8 cellular contexts compared by ENCODE assay signal in the genomic region with DNA sequence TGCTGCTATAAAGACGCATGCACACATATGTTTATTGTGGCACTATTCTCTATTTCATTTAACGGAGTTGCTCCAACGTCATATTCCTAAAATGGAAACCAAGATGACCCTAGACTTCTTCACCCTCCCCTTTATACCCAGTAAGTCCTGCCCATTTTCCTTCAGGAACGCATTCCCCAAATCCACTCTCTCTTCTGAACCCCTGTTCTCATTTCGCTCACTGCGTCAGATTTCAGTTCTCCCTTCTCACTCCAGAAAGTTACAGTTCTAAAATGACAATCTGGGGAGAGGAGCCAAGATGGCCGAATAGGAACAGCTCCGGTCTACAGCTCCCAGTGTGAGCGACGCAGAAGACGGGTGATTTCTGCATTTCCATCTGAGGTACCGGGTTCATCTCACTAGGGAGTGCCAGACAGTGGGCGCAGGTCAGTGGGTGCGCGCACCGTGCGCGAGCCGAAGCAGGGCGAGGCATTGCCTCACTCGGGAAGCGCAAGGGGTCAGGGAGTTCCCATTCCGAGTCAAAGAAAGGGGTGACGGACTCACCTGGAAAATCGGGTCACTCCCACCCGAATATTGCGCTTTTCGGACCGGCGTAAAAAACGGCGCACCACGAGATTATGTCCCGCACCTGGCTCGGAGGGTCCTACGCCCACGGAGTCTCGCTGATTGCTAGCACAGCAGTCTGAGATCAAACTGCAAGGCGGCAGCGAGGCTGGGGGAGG.
A peak's percentile ranks its signal among the peaks of the same experiment; 100 is the strongest.
DNase-seq lines count a peak whose midpoint lies in the region; ATAC-seq and TF ChIP-seq lines count a peak whose summit lies in the region.
"Not testable (repeated sequence)": the region's sequence is repeated elsewhere in the genome, so short reads cannot be mapped to it uniquely, and the experiment has no call there.

No MANE protein-coding gene starts in this region.

- not testable (repeated sequence) for ATAC-seq in WTC11; stimulated activated naive B cell treated with anti-CD40 and anti-IgM and Interleukin-4, amounts not matched to agents 10 μg/mL and 1 μg/mL and 100 μg/mL, for 72 hours (replicated peaks)

- CTCF ChIA-PET in WTC11 (lab: Charles Lee): not testable (repeated sequence)

- 57 to 74% methylated on average over 23 to 25 of the region's 40 CpGs for WGBS in ectodermal cell, 2 experiments

- not testable (repeated sequence) for TF ChIP-seq CTCF in WTC11 (IDR thresholded peaks at IDR 0.05); cardiac muscle cell (IDR thresholded peaks at IDR 0.05; ENCODE audit: low read depth, low read length); neural crest cell (conservative IDR thresholded peaks at IDR 0.05)

- not testable (repeated sequence) for H3K36me3 ChIP-seq in HUES6 (ENCODE audit: control insufficient read depth, insufficient read depth, low read length); ectodermal cell (ENCODE audit: control insufficient read depth, insufficient read depth, low read length); cardiac muscle cell

- POLR2A ChIA-PET in WTC11 (lab: Charles Lee): not testable (repeated sequence)

- not testable (repeated sequence) for H3K9me3 Mint-ChIP-seq in WTC11; stimulated activated naive B cell treated with anti-CD40 and anti-IgM and Interleukin-4, amounts not matched to agents 10 μg/mL and 1 μg/mL and 100 μg/mL, for 72 hours
- H3K9me3 Mint-ChIP-seq in neural crest cell: peaks cover 10% of the 10 kb centered on the region

- H3K27ac ChIP-seq in HUES6 (ENCODE audit: low read depth, low read length) (peak overlapping the region; percentile 10; the same call in 1 of the 2 replicates), cardiac muscle cell (peak overlapping the region; percentile 59)
- not testable (repeated sequence) for H3K27ac ChIP-seq in ectodermal cell (ENCODE audit: insufficient read depth, low read depth, low read length, poor library complexity, severe bottlenecking)

- peak; percentile 38 for DNase-seq in ELF-1 (ENCODE audit: low read depth, low spot score)
- DNase-seq in WTC11 (ENCODE audit: low spot score); cardiac muscle cell (ENCODE audit: low read depth in 1 of 2, low spot score in 1 of 2); neural crest cell (ENCODE audit: low read depth, low spot score); stimulated activated naive B cell treated with anti-CD40 and anti-IgM and Interleukin-4, amounts not matched to agents 10 μg/mL and 1 μg/mL and 100 μg/mL, for 72 hours: not testable (repeated sequence)

- not testable (repeated sequence) for H3K9me3 ChIP-seq in HUES6 (ENCODE audit: control insufficient read depth, insufficient read depth, low read depth, low read length); ectodermal cell (ENCODE audit: control insufficient read depth, low read length); cardiac muscle cell (ENCODE audit: low read depth); iPS-18c (ENCODE audit: control insufficient read depth, insufficient read depth, low read length)

- H3K4me3 ChIP-seq in HUES6 (ENCODE audit: low read depth, low read length) (peak overlapping the region; percentile 78), ectodermal cell (ENCODE audit: insufficient read depth, low read depth, low read length) (peak overlapping the region; percentile 13), cardiac muscle cell (peak overlapping the region; percentile 23), iPS-18c (ENCODE audit: insufficient read depth, low read depth, low read length) (peak overlapping the region; percentile 38)

- peak overlapping the region; percentile 86 for H3K9ac ChIP-seq in HUES6 (ENCODE audit: low read length)

- not testable (repeated sequence) for H3K27me3 Mint-ChIP-seq in WTC11 (ENCODE audit: low read depth); neural crest cell (ENCODE audit: low read depth); stimulated activated naive B cell treated with anti-CD40 and anti-IgM and Interleukin-4, amounts not matched to agents 10 μg/mL and 1 μg/mL and 100 μg/mL, for 72 hours

- not testable (repeated sequence) for H3K27me3 ChIP-seq in HUES6 (ENCODE audit: control insufficient read depth, insufficient read depth, low read length); ectodermal cell (ENCODE audit: control insufficient read depth, insufficient read depth, low read length, poor library complexity, severe bottlenecking); cardiac muscle cell

- H3K36me3 Mint-ChIP-seq in WTC11; stimulated activated naive B cell treated with anti-CD40 and anti-IgM and Interleukin-4, amounts not matched to agents 10 μg/mL and 1 μg/mL and 100 μg/mL, for 72 hours: not testable (repeated sequence)
- H3K36me3 Mint-ChIP-seq in neural crest cell (ENCODE audit: low read depth): peaks cover 24% of the 10 kb centered on the region

- H3K4me1 Mint-ChIP-seq in WTC11 (peaks cover 16% of the 10 kb centered on the region), neural crest cell (peaks cover 16% of the 10 kb centered on the region)
- H3K4me1 Mint-ChIP-seq in stimulated activated naive B cell treated with anti-CD40 and anti-IgM and Interleukin-4, amounts not matched to agents 10 μg/mL and 1 μg/mL and 100 μg/mL, for 72 hours: peaks cover 16 to 26% of the 10 kb centered on the region in 2 donors

- H3K4me1 ChIP-seq in HUES6 (ENCODE audit: control insufficient read depth, insufficient read depth, low read length); ectodermal cell (ENCODE audit: control insufficient read depth, insufficient read depth, low read length); cardiac muscle cell (ENCODE audit: low read depth): not testable (repeated sequence)

- H3K27ac Mint-ChIP-seq in WTC11 (peak overlapping the region; percentile 84), neural crest cell (ENCODE audit: unreplicated experiment) (peak overlapping the region; percentile 99)
- H3K27ac Mint-ChIP-seq in stimulated activated naive B cell treated with anti-CD40 and anti-IgM and Interleukin-4, amounts not matched to agents 10 μg/mL and 1 μg/mL and 100 μg/mL, for 72 hours: peak overlapping the region; percentile 65

- H3K4me3 Mint-ChIP-seq in WTC11 (peak overlapping the region; percentile 87), neural crest cell (peak overlapping the region; percentile 92)
- peak overlapping the region in 1 of 2 donors; percentile 21 for H3K4me3 Mint-ChIP-seq in stimulated activated naive B cell treated with anti-CD40 and anti-IgM and Interleukin-4, amounts not matched to agents 10 μg/mL and 1 μg/mL and 100 μg/mL, for 72 hours

Comparison
In these comparisons a context has a peak if more than half of its experiments do, and no peak if none do; other contexts are left out.
1. H3K4me3 ChIP-seq: peak in every context shown above with its lines; median percentile 78 in HUES6; 38 in iPS-18c; 23 in cardiac muscle cell; 13 in ectodermal cell.